In genomic region chr9:136462664-136463063, GRCh38 we compare ENCODE assay signal across 32 cellular contexts.
"Had no signal": no experiment of that assay in that cellular context is flagged by ENCODE, and none has a peak within 500 bp of the region (broad histone marks: within the 10 kb centered on the region; RNA-seq: fewer than 3 reads in every experiment).

No MANE protein-coding gene starts in this region.

- ATAC-seq: activated CD4-positive, alpha-beta T cell treated with anti-CD3 and anti-CD28 coated beads for 36 hours; activated CD8-positive, alpha-beta memory T cell treated with anti-CD3 and anti-CD28 coated beads, Interleukin-2, amount 10 ng/mL, durations not matched to agents 7 days and 5 days; activated CD8-positive, alpha-beta T cell treated with anti-CD3 and anti-CD28 coated beads, Interleukin-2, amount 10 ng/mL, durations not matched to agents 7 days and 5 days; activated naive CD8-positive, alpha-beta T cell treated with anti-CD3 and anti-CD28 coated beads, Interleukin-2, amount 50 U/mL, for 24 hours; gastroesophageal sphincter; T-helper 17 cell had no signal

- H3K4me3 ChIP-seq: adrenal gland, breast epithelium, cardiac muscle cell, colonic mucosa, esophagus squamous epithelium, gastroesophageal sphincter had no signal

- H3K9me3 ChIP-seq: adrenal gland, breast epithelium, colonic mucosa, esophagus squamous epithelium, gastroesophageal sphincter had no signal

- H3K4me1 ChIP-seq: breast epithelium, colonic mucosa, esophagus squamous epithelium, gastroesophageal sphincter had no signal

- H3K27me3 ChIP-seq: adrenal gland, breast epithelium, cardiac muscle cell, colonic mucosa, esophagus squamous epithelium, gastroesophageal sphincter had no signal

- H3K27ac ChIP-seq: adrenal gland, breast epithelium, cardiac muscle cell, colonic mucosa, epithelial cell of prostate, esophagus squamous epithelium, gastroesophageal sphincter had no signal

- DNase-seq: activated CD4-positive, alpha-beta memory T cell treated with anti-CD3 and anti-CD28 coated beads for 36 hours; activated CD4-positive, alpha-beta T cell treated with anti-CD3 and anti-CD28 coated beads for 36 hours; activated CD4-positive, alpha-beta T cell treated with anti-CD3 and anti-CD28 coated beads, Interleukin-2, amount 10 ng/mL, durations not matched to agents 24 days and 14 days; activated CD4-positive, CD25-positive, alpha-beta regulatory T cell; activated CD4-positive, CD25-positive, alpha-beta regulatory T cell treated with anti-CD3 and anti-CD28 coated beads, Interleukin-2, amount 50 U/mL, for 72 hours; activated CD8-positive, alpha-beta memory T cell treated with anti-CD3 and anti-CD28 coated beads, Interleukin-2, amount 10 ng/mL, durations not matched to agents 7 days and 5 days; activated CD8-positive, alpha-beta memory T cell treated with anti-CD3 and anti-CD28 coated beads, Interleukin-2, amount 50 U/mL, for 4 hours; activated CD8-positive, alpha-beta T cell treated with anti-CD3 and anti-CD28 coated beads, Interleukin-2, amount 10 ng/mL, durations not matched to agents 7 days and 5 days; activated effector memory CD4-positive, alpha-beta T cell treated with anti-CD3 and anti-CD28 coated beads, Interleukin-2, amount 50 U/mL, for 16 hours; activated naive CD4-positive, alpha-beta T cell treated with anti-CD3 and anti-CD28 coated beads for 36 hours; activated naive CD8-positive, alpha-beta T cell treated with anti-CD3 and anti-CD28 coated beads for 36 hours; activated naive CD8-positive, alpha-beta T cell treated with anti-CD3 and anti-CD28 coated beads, Interleukin-2, amount 50 U/mL, for 24 hours; activated T-cell treated with anti-CD3 and anti-CD28 coated beads, Interleukin-2, amount 50 U/mL, for 1 hour; activated T-cell treated with anti-CD3 and anti-CD28 coated beads, Interleukin-2, amount 50 U/mL, for 48 hours; adrenal gland; amygdala; aorta; central memory CD4-positive, alpha-beta T cell; cerebellar nuclear complex; colonic mucosa; effector CD8-positive, alpha-beta T cell; esophagus squamous epithelium; foreskin melanocyte; head of caudate nucleus; T-helper 1 cell; T-helper 17 cell had no signal

- FAIRE-seq: endometrium, endothelial cell of umbilical vein had no signal
